1 cellular context compared by ENCODE assay signal in genomic region chr1:100353073-100353801, GRCh38.
TF ChIP-seq lines count a peak whose summit lies in the region.

No MANE protein-coding gene starts in this region.

TF ChIP-seq in HEK293, 187 proteins besides CTCF, POLR2A, EP300 and RAD21 (continued from another document):
- TF ChIP-seq ZNF571 (tag by site-specific recombination; IDR thresholded peaks at IDR 0.05): no peak
- TF ChIP-seq PRDM2 (tag by site-specific recombination; IDR thresholded peaks at IDR 0.05; ENCODE audit: borderline replicate concordance): no peak
- TF ChIP-seq PATZ1 (tag by site-specific recombination; IDR thresholded peaks at IDR 0.05): peak; percentile 38; the same call in 1 of the 2 replicates
- TF ChIP-seq ZNF585B (tag by site-specific recombination; IDR thresholded peaks at IDR 0.05): no peak
- TF ChIP-seq ZBTB21 (tag by site-specific recombination; IDR thresholded peaks at IDR 0.05): no peak
- TF ChIP-seq GLIS2 (tag by site-specific recombination; IDR thresholded peaks at IDR 0.05): peak; percentile 66; the same call in 1 of the 2 replicates
- no peak for TF ChIP-seq ZNF121 (tag by site-specific recombination; IDR thresholded peaks at IDR 0.05)
- no peak for TF ChIP-seq ZNF488 (tag by site-specific recombination; IDR thresholded peaks at IDR 0.05)
- TF ChIP-seq INSM2 (tag by site-specific recombination; IDR thresholded peaks at IDR 0.05): no peak
- no peak for TF ChIP-seq ZNF624 (tag by site-specific recombination; IDR thresholded peaks at IDR 0.05)
- no peak for TF ChIP-seq GFI1B (tag by site-specific recombination; IDR thresholded peaks at IDR 0.05)
- no peak for TF ChIP-seq ZNF677 (tag by site-specific recombination; IDR thresholded peaks at IDR 0.05)
- TF ChIP-seq ZNF214 (tag by site-specific recombination; IDR thresholded peaks at IDR 0.05; ENCODE audit: borderline replicate concordance): no peak
- TF ChIP-seq OVOL3 (tag by site-specific recombination; IDR thresholded peaks at IDR 0.05): no peak
- TF ChIP-seq ZFP41 (tag by site-specific recombination; IDR thresholded peaks at IDR 0.05; ENCODE audit: borderline replicate concordance): no peak
- TF ChIP-seq ZBTB11 (tag by site-specific recombination; conservative IDR thresholded peaks at IDR 0.05; ENCODE audit: low read depth): peak; percentile 37
- TF ChIP-seq ZNF776 (tag by site-specific recombination; IDR thresholded peaks at IDR 0.05; ENCODE audit: borderline replicate concordance): no peak
- peak; percentile 97 for TF ChIP-seq ZBTB48 (tag by site-specific recombination; IDR thresholded peaks at IDR 0.05)
- no peak for TF ChIP-seq ZNF140 (tag by site-specific recombination; IDR thresholded peaks at IDR 0.05)
- no peak for TF ChIP-seq ZNF292 (tag by site-specific recombination; IDR thresholded peaks at IDR 0.05; ENCODE audit: borderline replicate concordance, low read depth)
- TF ChIP-seq ZNF335 (tag by site-specific recombination; conservative IDR thresholded peaks at IDR 0.05): peak; percentile 14; the same call in 1 of the 2 replicates
- no peak for TF ChIP-seq TCF7L2 (IDR thresholded peaks at IDR 0.05; ENCODE audit: borderline replicate concordance, low read depth, low read length)
- TF ChIP-seq ZNF157 (tag by site-specific recombination; IDR thresholded peaks at IDR 0.05): no peak
- no peak for TF ChIP-seq HOXD13 (CRISPR knock-in tag; IDR thresholded peaks at IDR 0.05; ENCODE audit: borderline replicate concordance)
- TF ChIP-seq ZSCAN16 (tag by site-specific recombination; IDR thresholded peaks at IDR 0.05): no peak
- no peak for TF ChIP-seq ZBTB1 (tag by site-specific recombination; IDR thresholded peaks at IDR 0.05)
- TF ChIP-seq ZBTB20 (tag by site-specific recombination; IDR thresholded peaks at IDR 0.05): no peak
- TF ChIP-seq MEIS1 (CRISPR knock-in tag; IDR thresholded peaks at IDR 0.05; ENCODE audit: borderline replicate concordance): no peak
- no peak for TF ChIP-seq ZNF654 (tag by site-specific recombination; IDR thresholded peaks at IDR 0.05; ENCODE audit: low read depth)
- no peak for TF ChIP-seq ZNF843 (tag by site-specific recombination; IDR thresholded peaks at IDR 0.05)
- no peak for TF ChIP-seq HOXA7 (CRISPR knock-in tag; IDR thresholded peaks at IDR 0.05; ENCODE audit: borderline replicate concordance)
- TF ChIP-seq BCL11B (tag by site-specific recombination; IDR thresholded peaks at IDR 0.05; ENCODE audit: low read depth): no peak
- no peak for TF ChIP-seq ZNF596 (tag by site-specific recombination; IDR thresholded peaks at IDR 0.05)
- no peak for TF ChIP-seq KLF8 (tag by site-specific recombination; IDR thresholded peaks at IDR 0.05)
- no peak for TF ChIP-seq ZNF266 (tag by site-specific recombination; IDR thresholded peaks at IDR 0.05; ENCODE audit: low read depth)
